Comparison of ENCODE assay signal across 8 cellular contexts in genomic region chr3:129182390-129183180, GRCh38. TPM values are rescaled to one million over a fixed set of nuclear protein-coding genes. Genes with fewer than 3 reads are reported as not detected.
DNase-seq lines count a peak whose midpoint lies in the region; ATAC-seq and TF ChIP-seq lines count a peak whose summit lies in the region.

No MANE protein-coding gene starts in this region.

- no peaks in the 10 kb centered on the region for H3K9me3 ChIP-seq in mononuclear cell (ENCODE audit: low read depth, low read length)

- in situ Hi-C loops in GM13977 (cut with MboI; ENCODE audit: low pct_unique_long_range_greater_than_20kb, low sequenced_read_pairs, unreplicated experiment) = no loop called here

- peak; percentile 41 for DNase-seq in activated CD4-positive, alpha-beta T cell treated with anti-CD3 and anti-CD28 coated beads for 48 hours
- DNase-seq in activated CD4-positive, alpha-beta T cell treated with anti-CD3 and anti-CD28 coated beads, Interleukin-2, amount 50 U/mL, for 48 hours = no peak
- DNase-seq in RPMI8226 (peak; percentile 54), dermis blood vessel endothelial cell (peak; percentile 46), GM13977 (ENCODE audit: low spot score) (no peak), NCI-H1105 treated with DMSO at 0.1 percent for 48 hours (lab: John Stamatoyannopoulos, UW) (no peak)

- TF ChIP-seq CTCF in GM13977 (IDR thresholded peaks at IDR 0.05; ENCODE audit: extremely low read depth, insufficient read depth, missing control alignments) = no peak

- H3K27me3 ChIP-seq in mononuclear cell (ENCODE audit: insufficient read depth, low read length) = no peaks in the 10 kb centered on the region

- peaks cover 70% of the 10 kb centered on the region for H3K4me1 ChIP-seq in mononuclear cell (ENCODE audit: insufficient read depth, low read length)

- peak overlapping the region; percentile 99 for H3K4me3 ChIP-seq in mononuclear cell (ENCODE audit: low read length)

- no peak for ATAC-seq in GM18858 (IDR thresholded peaks at IDR 0.05; ENCODE audit: unreplicated experiment)

RNA-seq across cellular contexts. Expression of gene CNBP, which starts 1.1 kb away (rescaled TPM):
- total RNA-seq in dermis blood vessel endothelial cell (251 and 283 TPM in 2 replicates), mononuclear cell (353 TPM)

RNA-seq across cellular contexts. Expression of gene ISY1, which starts 21.7 kb away (rescaled TPM):
- total RNA-seq in dermis blood vessel endothelial cell = 37.9 and 57.6 TPM in 2 replicates
- total RNA-seq in mononuclear cell = 24.9 TPM

Comparison
In these comparisons a context has a peak if more than half of its experiments do, and no peak if none do; other contexts are left out.
1. DNase-seq: peak in activated CD4-positive, alpha-beta T cell treated with anti-CD3 and anti-CD28 coated beads for 48 hours (single experiment), RPMI8226 (single experiment) and dermis blood vessel endothelial cell (single experiment); none in activated CD4-positive, alpha-beta T cell treated with anti-CD3 and anti-CD28 coated beads, Interleukin-2, amount 50 U/mL, for 48 hours (0 of 2), GM13977 (single experiment) and NCI-H1105 treated with DMSO at 0.1 percent for 48 hours (single experiment).